ENCODE assay signal across 19 cellular contexts in the genomic region with DNA sequence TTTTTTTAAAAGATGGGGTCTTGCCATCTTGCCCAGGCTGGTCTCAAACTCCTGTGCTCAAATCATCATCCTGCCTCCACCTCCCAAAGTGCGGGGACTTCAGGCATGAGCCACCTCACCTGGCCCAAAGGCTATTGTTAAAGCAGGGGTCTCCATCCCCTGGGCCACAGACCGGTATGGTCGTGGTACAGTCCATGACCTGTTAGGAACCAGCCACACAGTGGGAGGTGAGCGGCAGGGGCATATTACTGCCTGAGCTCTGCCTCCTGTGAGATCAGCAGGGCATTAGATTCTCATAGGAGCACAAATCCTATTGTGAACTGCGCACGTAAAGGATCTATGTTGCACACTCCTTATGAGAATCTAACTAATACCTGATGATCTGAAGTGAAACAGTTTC. TPM values are rescaled to one million over a fixed set of nuclear protein-coding genes. Genes with fewer than 3 reads are reported as not detected.
DNase-seq lines count a peak whose midpoint lies in the region; ATAC-seq and TF ChIP-seq lines count a peak whose summit lies in the region.
"Had no signal": no experiment of that assay in that cellular context is flagged by ENCODE, and none has a peak within 500 bp of the region (broad histone marks: within the 10 kb centered on the region; RNA-seq: fewer than 3 reads in every experiment).

No MANE protein-coding gene starts in this region.

- DNase-seq in cardiac septum (ENCODE audit: low spot score) = peak; percentile 5
- no peak for DNase-seq in heart right ventricle
- DNase-seq in chondrocyte (ENCODE audit: low spot score) = peak; percentile 35
- DNase-seq in posterior vena cava (ENCODE audit: low spot score) = peak; percentile 16
- DNase-seq in stimulated activated naive B cell treated with anti-CD40 and anti-IgM and Interleukin-4, amounts not matched to agents 10 μg/mL and 1 μg/mL and 100 μg/mL, for 72 hours = no peak
- no peak for DNase-seq in esophagus squamous epithelium (lab: John Stamatoyannopoulos, UW)
- DNase-seq: 8988T; CD4-positive, alpha-beta memory T cell; DMS153; DMS79; GDM1; GOT3; H7 had no signal

- intact Hi-C loops in cardiac septum (cut with DNase I) = no loop called here
- intact Hi-C loops in heart right ventricle (cut with DNase I) = no loop called here
- intact Hi-C loops in posterior vena cava (cut with DNase I) = no loop called here
- intact Hi-C loops in esophagus squamous epithelium (cut with DNase I) = no loop called here

- TF ChIP-seq CTCF in heart right ventricle (IDR thresholded peaks at IDR 0.05) (no peak), chondrocyte (IDR thresholded peaks at IDR 0.05) (no peak), esophagus squamous epithelium (IDR thresholded peaks at IDR 0.05) (no peak)

- WGBS in heart right ventricle, 2 donors = 93 to 97% methylated on average over 6 of the region's 6 CpGs
- WGBS in esophagus squamous epithelium, 2 donors = 91 to 96% methylated on average over 5 to 6 of the region's 6 CpGs

- no peaks in the 10 kb centered on the region for H3K36me3 Mint-ChIP-seq in chondrocyte (ENCODE audit: low read depth)
- H3K36me3 Mint-ChIP-seq in stimulated activated naive B cell treated with anti-CD40 and anti-IgM and Interleukin-4, amounts not matched to agents 10 μg/mL and 1 μg/mL and 100 μg/mL, for 72 hours = no peaks in the 10 kb centered on the region
- H3K36me3 Mint-ChIP-seq: CD14-positive monocyte; CD4-positive, alpha-beta memory T cell had no signal

- H3K4me3 Mint-ChIP-seq in chondrocyte (ENCODE audit: unreplicated experiment) = no peak overlapping the region
- no peak overlapping the region for H3K4me3 Mint-ChIP-seq in stimulated activated naive B cell treated with anti-CD40 and anti-IgM and Interleukin-4, amounts not matched to agents 10 μg/mL and 1 μg/mL and 100 μg/mL, for 72 hours
- H3K4me3 Mint-ChIP-seq: CD14-positive monocyte; CD4-positive, alpha-beta memory T cell had no signal

- no peaks in the 10 kb centered on the region for H3K27me3 ChIP-seq in heart right ventricle
- no peaks in the 10 kb centered on the region for H3K27me3 ChIP-seq in esophagus squamous epithelium
- H3K27me3 ChIP-seq: BLaER1 had no signal

- H3K27ac ChIP-seq in heart right ventricle = no peak overlapping the region
- no peak overlapping the region for H3K27ac ChIP-seq in esophagus squamous epithelium
- H3K27ac ChIP-seq: BLaER1 had no signal

- no peaks in the 10 kb centered on the region for H3K27me3 Mint-ChIP-seq in chondrocyte (ENCODE audit: low read depth)
- H3K27me3 Mint-ChIP-seq in stimulated activated naive B cell treated with anti-CD40 and anti-IgM and Interleukin-4, amounts not matched to agents 10 μg/mL and 1 μg/mL and 100 μg/mL, for 72 hours = no peaks in the 10 kb centered on the region

- TF ChIP-seq POLR2A in esophagus squamous epithelium (IDR thresholded peaks at IDR 0.05) = no peak

- H3K36me3 ChIP-seq in heart right ventricle = peaks cover 0 to 21% (median 0%) of the 10 kb centered on the region in 9 donors
- no peaks in the 10 kb centered on the region for H3K36me3 ChIP-seq in esophagus squamous epithelium
- H3K36me3 ChIP-seq: BLaER1 had no signal

- ATAC-seq in heart right ventricle (no peak), HG03520 (IDR thresholded peaks at IDR 0.05; ENCODE audit: unreplicated experiment) (no peak)
- ATAC-seq in stimulated activated naive B cell treated with anti-CD40 and anti-IgM and Interleukin-4, amounts not matched to agents 10 μg/mL and 1 μg/mL and 100 μg/mL, for 72 hours (replicated peaks) = no peak
- ATAC-seq: HCT116, HepG2 had no signal

- H3K9me3 Mint-ChIP-seq in chondrocyte (ENCODE audit: low read depth) = no peaks in the 10 kb centered on the region
- H3K9me3 Mint-ChIP-seq in stimulated activated naive B cell treated with anti-CD40 and anti-IgM and Interleukin-4, amounts not matched to agents 10 μg/mL and 1 μg/mL and 100 μg/mL, for 72 hours = no peaks in the 10 kb centered on the region
- H3K9me3 Mint-ChIP-seq: CD4-positive, alpha-beta memory T cell had no signal

- H3K4me1 ChIP-seq in heart right ventricle = no peaks in the 10 kb centered on the region
- H3K4me1 ChIP-seq in esophagus squamous epithelium = no peaks in the 10 kb centered on the region
- H3K4me1 ChIP-seq: BLaER1 had no signal

- H3K4me3 ChIP-seq in heart right ventricle (no peak overlapping the region), esophagus squamous epithelium (no peak overlapping the region)
- H3K4me3 ChIP-seq: BLaER1 had no signal

- peaks cover 6% of the 10 kb centered on the region for H3K4me1 Mint-ChIP-seq in chondrocyte (ENCODE audit: low read depth)
- H3K4me1 Mint-ChIP-seq in stimulated activated naive B cell treated with anti-CD40 and anti-IgM and Interleukin-4, amounts not matched to agents 10 μg/mL and 1 μg/mL and 100 μg/mL, for 72 hours = no peaks in the 10 kb centered on the region
- H3K4me1 Mint-ChIP-seq: CD14-positive monocyte; CD4-positive, alpha-beta memory T cell had no signal

- H3K27ac Mint-ChIP-seq in chondrocyte (ENCODE audit: unreplicated experiment) = no peak overlapping the region
- no peak overlapping the region for H3K27ac Mint-ChIP-seq in stimulated activated naive B cell treated with anti-CD40 and anti-IgM and Interleukin-4, amounts not matched to agents 10 μg/mL and 1 μg/mL and 100 μg/mL, for 72 hours
- H3K27ac Mint-ChIP-seq: CD14-positive monocyte; CD4-positive, alpha-beta memory T cell had no signal

- H3K9me3 ChIP-seq in heart right ventricle (no peaks in the 10 kb centered on the region), esophagus squamous epithelium (no peaks in the 10 kb centered on the region)
- H3K9me3 ChIP-seq: BLaER1 had no signal

RNA-seq across cellular contexts. Expression of gene NOL6, which starts 7.3 kb away (rescaled TPM):
- 16.7 TPM for total RNA-seq in cardiac septum
- total RNA-seq in heart right ventricle = 10 to 100 TPM; 13.0 to 23.2 (median 14.1) TPM
- 10 to 100 TPM; 20.9 to 21.6 TPM for polyA plus RNA-seq in heart right ventricle
- total RNA-seq in chondrocyte = 30.4 to 48.1 TPM (median 31.1 TPM) in 3 replicates
- 10 to 100 TPM; 20.9 to 24.8 TPM for total RNA-seq in posterior vena cava
- 10 to 100 TPM; 23.6 to 43.7 (median 38.3) TPM for total RNA-seq in esophagus squamous epithelium

RNA-seq across cellular contexts. Expression of gene AQP3, which starts 33.6 kb away (rescaled TPM):
- total RNA-seq in cardiac septum (7.7 TPM), heart right ventricle (10 to 100 TPM in 5 of 10 donors, 1 to 10 TPM in 5; 1.9 to 37.2 (median 10.1) TPM), chondrocyte (3.6 to 4.0 TPM (median 3.6 TPM) in 3 replicates), posterior vena cava (1 to 10 TPM; 5.5 to 8.4 TPM), esophagus squamous epithelium (1,000 to 10,000 TPM; 1,484 to 2,988 (median 2,291) TPM)
- 10 to 100 TPM in 1 of 2 donors, 1 to 10 TPM in 1; 9.2 to 14.4 TPM for polyA plus RNA-seq in heart right ventricle

RNA-seq across cellular contexts. Expression of gene ANKRD18B, which starts 43.1 kb away (rescaled TPM):
- total RNA-seq in cardiac septum (2.0 TPM), heart right ventricle (under 1 TPM in 4 of 10 donors, not detected in 6; 0.13 to 0.93 (median 0.48) TPM), chondrocyte (1.4 to 2.3 TPM (median 2.2 TPM) in 3 replicates), posterior vena cava (not detected), esophagus squamous epithelium (10 to 100 TPM in 3 of 4 donors, 1 to 10 TPM in 1; 3.8 to 19.8 (median 10.8) TPM)
- 1 to 10 TPM in 1 of 2 donors, under 1 TPM in 1; 0.13 to 1.8 TPM for polyA plus RNA-seq in heart right ventricle
- total RNA-seq: A673 had no signal
- polyA plus RNA-seq: CD14-positive monocyte; CD4-positive, alpha-beta memory T cell had no signal

Comparison
In these comparisons a context has a peak if more than half of its experiments do, and no peak if none do; other contexts are left out.
1. DNase-seq: peak in cardiac septum (single experiment), chondrocyte (single experiment) and posterior vena cava (single experiment); none in heart right ventricle (0 of 2), stimulated activated naive B cell treated with anti-CD40 and anti-IgM and Interleukin-4, amounts not matched to agents 10 μg/mL and 1 μg/mL and 100 μg/mL, for 72 hours (single experiment) and esophagus squamous epithelium (single experiment).
2. RNA of gene AQP3, which starts 33.6 kb away (total RNA-seq): 1,484 to 2,988 TPM in esophagus squamous epithelium; 1.9 to 37.2 TPM in heart right ventricle, 5.5 to 8.4 TPM in posterior vena cava, 7.7 TPM in cardiac septum (single experiment) and 3.6 to 4.0 TPM in chondrocyte; every median in the first group is over 10 times any median in the second.